1 cellular context compared by ENCODE assay signal in genomic region chr10:34339816-34340553, GRCh38.
TF ChIP-seq lines count a peak whose summit lies in the region.

No MANE protein-coding gene starts in this region.

TF ChIP-seq in GM12878, 131 proteins besides CTCF, POLR2A, EP300 and RAD21:
- TF ChIP-seq NFIC (IDR thresholded peaks at IDR 0.05; ENCODE audit: low read depth, low read length) (no peak), CUX1 (IDR thresholded peaks at IDR 0.05; ENCODE audit: insufficient replicate concordance, low read depth, low read length) (no peak), RCOR1 (conservative IDR thresholded peaks at IDR 0.05; ENCODE audit: low read depth, low read length) (no peak), HDGF (IDR thresholded peaks at IDR 0.05) (no peak), NKRF (conservative IDR thresholded peaks at IDR 0.05) (no peak), EZH2 (IDR thresholded peaks at IDR 0.05; ENCODE audit: borderline replicate concordance, control insufficient read depth, low read depth, low read length) (no peak), FOXM1 (IDR thresholded peaks at IDR 0.05; ENCODE audit: low read depth, low read length) (no peak), CEBPB (IDR thresholded peaks at IDR 0.05; ENCODE audit: borderline replicate concordance in 1 of 2, low read depth in 2 of 2, low read length in 2 of 2) (no peak), DPF2 (IDR thresholded peaks at IDR 0.05) (no peak), BHLHE40 (IDR thresholded peaks at IDR 0.05; ENCODE audit: borderline replicate concordance in 1 of 2, low read depth in 2 of 2, low read length in 1 of 2) (no peak), TBL1XR1 (IDR thresholded peaks at IDR 0.05; ENCODE audit: low read depth, low read length) (no peak), ATF7 (IDR thresholded peaks at IDR 0.05; ENCODE audit: low read depth) (no peak), ZZZ3 (IDR thresholded peaks at IDR 0.05; ENCODE audit: control insufficient read depth, insufficient read length, low read depth) (no peak), GABPA (IDR thresholded peaks at IDR 0.05; ENCODE audit: low read depth) (no peak)
